Comparison of ENCODE assay signal across 1 cellular context in genomic region chr6:37840143-37840939, GRCh38.
TF ChIP-seq lines count a peak whose summit lies in the region.

No MANE protein-coding gene starts in this region.

TF ChIP-seq in K562, 482 proteins besides CTCF, POLR2A, EP300 and RAD21 (continued from another document and continues in another):
- TF ChIP-seq CREB3 (tag; conservative IDR thresholded peaks at IDR 0.05; ENCODE audit: low read depth) = 0 out of 2 replicates have a peak, but pooled peaks have one; percentile 34
- peak; percentile 70 for TF ChIP-seq ATF7 (IDR thresholded peaks at IDR 0.05)
- TF ChIP-seq MAZ (CRISPR knock-in tag; conservative IDR thresholded peaks at IDR 0.05 in 1 of 2, IDR thresholded peaks at IDR 0.05 in 1 of 2) = peak in 1 of 2 experiments; percentile 44; a peak in 2 of 4 replicates
- TF ChIP-seq RNF2 (IDR thresholded peaks at IDR 0.05) = no peak
- TF ChIP-seq C11orf30 (IDR thresholded peaks at IDR 0.05; ENCODE audit: low read depth) = peak; percentile 13; the same call in 1 of the 2 replicates
- 0 out of 2 replicates have a peak, but pooled peaks have one; percentile 37 for TF ChIP-seq ZNF41 (CRISPR knock-in tag; conservative IDR thresholded peaks at IDR 0.05)
- no peak for TF ChIP-seq ETV5 (CRISPR knock-in tag; IDR thresholded peaks at IDR 0.05; ENCODE audit: low read depth)
- TF ChIP-seq PRMT5 (CRISPR knock-in tag; IDR thresholded peaks at IDR 0.05) = no peak
- 0 out of 2 replicates have a peak, but pooled peaks have one; percentile 17 for TF ChIP-seq DIDO1 (tag; IDR thresholded peaks at IDR 0.05; ENCODE audit: low read depth)
- no peak for TF ChIP-seq MEF2A (IDR thresholded peaks at IDR 0.05; ENCODE audit: control insufficient read depth, low read depth, low read length)
- 0 out of 2 replicates have a peak, but pooled peaks have one; percentile 30 for TF ChIP-seq HOXB6 (CRISPR knock-in tag; IDR thresholded peaks at IDR 0.05; ENCODE audit: borderline replicate concordance)
- TF ChIP-seq DMBX1 (CRISPR knock-in tag; IDR thresholded peaks at IDR 0.05; ENCODE audit: borderline replicate concordance) = peak; percentile 50; the same call in 1 of the 2 replicates
- TF ChIP-seq POU5F1 (IDR thresholded peaks at IDR 0.05; ENCODE audit: borderline replicate concordance, low read depth, low read length, partially characterized antibody) = no peak
- TF ChIP-seq LEF1 (IDR thresholded peaks at IDR 0.05) = peak; percentile 31; the same call in 1 of the 2 replicates
- TF ChIP-seq, protein P1, sequence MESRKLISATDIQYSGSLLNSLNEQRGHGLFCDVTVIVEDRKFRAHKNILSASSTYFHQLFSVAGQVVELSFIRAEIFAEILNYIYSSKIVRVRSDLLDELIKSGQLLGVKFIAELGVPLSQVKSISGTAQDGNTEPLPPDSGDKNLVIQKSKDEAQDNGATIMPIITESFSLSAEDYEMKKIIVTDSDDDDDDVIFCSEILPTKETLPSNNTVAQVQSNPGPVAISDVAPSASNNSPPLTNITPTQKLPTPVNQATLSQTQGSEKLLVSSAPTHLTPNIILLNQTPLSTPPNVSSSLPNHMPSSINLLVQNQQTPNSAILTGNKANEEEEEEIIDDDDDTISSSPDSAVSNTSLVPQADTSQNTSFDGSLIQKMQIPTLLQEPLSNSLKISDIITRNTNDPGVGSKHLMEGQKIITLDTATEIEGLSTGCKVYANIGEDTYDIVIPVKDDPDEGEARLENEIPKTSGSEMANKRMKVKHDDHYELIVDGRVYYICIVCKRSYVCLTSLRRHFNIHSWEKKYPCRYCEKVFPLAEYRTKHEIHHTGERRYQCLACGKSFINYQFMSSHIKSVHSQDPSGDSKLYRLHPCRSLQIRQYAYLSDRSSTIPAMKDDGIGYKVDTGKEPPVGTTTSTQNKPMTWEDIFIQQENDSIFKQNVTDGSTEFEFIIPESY (CRISPR knock-in tag; IDR thresholded peaks at IDR 0.05) = peak; percentile 89
- 0 out of 2 replicates have a peak, but pooled peaks have one; percentile 30 for TF ChIP-seq KLF13 (tag; IDR thresholded peaks at IDR 0.05; ENCODE audit: borderline replicate concordance, low read depth)
- peak; percentile 18; the same call in 1 of the 2 replicates for TF ChIP-seq NBN (IDR thresholded peaks at IDR 0.05; ENCODE audit: low read depth)
- TF ChIP-seq, protein P2, sequence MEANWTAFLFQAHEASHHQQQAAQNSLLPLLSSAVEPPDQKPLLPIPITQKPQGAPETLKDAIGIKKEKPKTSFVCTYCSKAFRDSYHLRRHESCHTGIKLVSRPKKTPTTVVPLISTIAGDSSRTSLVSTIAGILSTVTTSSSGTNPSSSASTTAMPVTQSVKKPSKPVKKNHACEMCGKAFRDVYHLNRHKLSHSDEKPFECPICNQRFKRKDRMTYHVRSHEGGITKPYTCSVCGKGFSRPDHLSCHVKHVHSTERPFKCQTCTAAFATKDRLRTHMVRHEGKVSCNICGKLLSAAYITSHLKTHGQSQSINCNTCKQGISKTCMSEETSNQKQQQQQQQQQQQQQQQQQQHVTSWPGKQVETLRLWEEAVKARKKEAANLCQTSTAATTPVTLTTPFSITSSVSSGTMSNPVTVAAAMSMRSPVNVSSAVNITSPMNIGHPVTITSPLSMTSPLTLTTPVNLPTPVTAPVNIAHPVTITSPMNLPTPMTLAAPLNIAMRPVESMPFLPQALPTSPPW (CRISPR knock-in tag; IDR thresholded peaks at IDR 0.05) = peak; percentile 30
- TF ChIP-seq, protein P3, sequence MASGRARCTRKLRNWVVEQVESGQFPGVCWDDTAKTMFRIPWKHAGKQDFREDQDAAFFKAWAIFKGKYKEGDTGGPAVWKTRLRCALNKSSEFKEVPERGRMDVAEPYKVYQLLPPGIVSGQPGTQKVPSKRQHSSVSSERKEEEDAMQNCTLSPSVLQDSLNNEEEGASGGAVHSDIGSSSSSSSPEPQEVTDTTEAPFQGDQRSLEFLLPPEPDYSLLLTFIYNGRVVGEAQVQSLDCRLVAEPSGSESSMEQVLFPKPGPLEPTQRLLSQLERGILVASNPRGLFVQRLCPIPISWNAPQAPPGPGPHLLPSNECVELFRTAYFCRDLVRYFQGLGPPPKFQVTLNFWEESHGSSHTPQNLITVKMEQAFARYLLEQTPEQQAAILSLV (tag; IDR thresholded peaks at IDR 0.05) = 0 out of 2 replicates have a peak, but pooled peaks have one; percentile 50
- no peak for TF ChIP-seq BRF2 (IDR thresholded peaks at IDR 0.05; ENCODE audit: borderline replicate concordance, insufficient read depth, insufficient read length)
- TF ChIP-seq EP400 (IDR thresholded peaks at IDR 0.05) = peak; percentile 73
- peak; percentile 66 for TF ChIP-seq MEF2D (tag; conservative IDR thresholded peaks at IDR 0.05; ENCODE audit: low read depth)
- TF ChIP-seq SOX6 (IDR thresholded peaks at IDR 0.05) = peak; percentile 63; the same call in 1 of the 2 replicates
- peak; percentile 79; the same call in 1 of the 2 replicates for TF ChIP-seq ZNF589 (CRISPR knock-in tag; IDR thresholded peaks at IDR 0.05; ENCODE audit: low read depth)
- TF ChIP-seq MYC (IDR thresholded peaks at IDR 0.05; ENCODE audit: low read depth, low read length) = peak; percentile 44
- peak; percentile 38; the same call in 1 of the 2 replicates for TF ChIP-seq MYC (CRISPR knock-in tag; IDR thresholded peaks at IDR 0.05; ENCODE audit: borderline replicate concordance, low read depth)
- peak; percentile 79 to 94; a peak in 2 of 4 replicates for TF ChIP-seq TRIM24 (IDR thresholded peaks at IDR 0.05)
- no peak for TF ChIP-seq CHD1 (IDR thresholded peaks at IDR 0.05; ENCODE audit: low read length)
- peak; percentile 72; the same call in 1 of the 2 replicates for TF ChIP-seq BACH1 (tag; IDR thresholded peaks at IDR 0.05)
- no peak for TF ChIP-seq FIP1L1 (IDR thresholded peaks at IDR 0.05; ENCODE audit: low read depth, low read length, poor library complexity, severe bottlenecking)
- TF ChIP-seq, protein P4, sequence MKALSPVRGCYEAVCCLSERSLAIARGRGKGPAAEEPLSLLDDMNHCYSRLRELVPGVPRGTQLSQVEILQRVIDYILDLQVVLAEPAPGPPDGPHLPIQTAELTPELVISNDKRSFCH (CRISPR knock-in tag; IDR thresholded peaks at IDR 0.05) = no peak
- TF ChIP-seq, protein P4 (tag; IDR thresholded peaks at IDR 0.05) = 0 out of 2 replicates have a peak, but pooled peaks have one; percentile 29
- TF ChIP-seq SMAD4 (CRISPR knock-in tag; conservative IDR thresholded peaks at IDR 0.05) = peak; percentile 74
- TF ChIP-seq PKNOX1 (IDR thresholded peaks at IDR 0.05) = peak; percentile 93
- TF ChIP-seq HLTF (IDR thresholded peaks at IDR 0.05) = no peak
- TF ChIP-seq NFRKB (IDR thresholded peaks at IDR 0.05; ENCODE audit: low read depth) = peak; percentile 90
- TF ChIP-seq SMARCB1 (IDR thresholded peaks at IDR 0.05; ENCODE audit: insufficient read length, low read depth) = no peak
- no peak for TF ChIP-seq ZKSCAN3 (CRISPR knock-in tag; IDR thresholded peaks at IDR 0.05)
- TF ChIP-seq JUND (IDR thresholded peaks at IDR 0.05; ENCODE audit: borderline replicate concordance, low read depth, low read length) = peak; percentile 67; the same call in 1 of the 2 replicates
- TF ChIP-seq JUND (tag; IDR thresholded peaks at IDR 0.05; ENCODE audit: borderline replicate concordance, low read depth, low read length) = peak; percentile 63; the same call in 1 of the 3 replicates
- peak; percentile 15; the same call in 1 of the 2 replicates for TF ChIP-seq ZNF668 (CRISPR knock-in tag; IDR thresholded peaks at IDR 0.05)
- peak; percentile 17; the same call in 1 of the 2 replicates for TF ChIP-seq ADNP (tag; IDR thresholded peaks at IDR 0.05)
- peak; percentile 25; the same call in 1 of the 2 replicates for TF ChIP-seq GABPA (tag; conservative IDR thresholded peaks at IDR 0.05; ENCODE audit: low read depth)
- peak; percentile 12 to 16; a peak in 1 of 4 replicates for TF ChIP-seq NRF1 (conservative IDR thresholded peaks at IDR 0.05 in 1 of 2, IDR thresholded peaks at IDR 0.05 in 1 of 2)
- no peak for TF ChIP-seq HDAC6 (IDR thresholded peaks at IDR 0.05; ENCODE audit: low read depth, low read length)
- peak; percentile 81; the same call in 1 of the 2 replicates for TF ChIP-seq ATF3 (IDR thresholded peaks at IDR 0.05)
- no peak for TF ChIP-seq ATF3 (CRISPR knock-in tag; conservative IDR thresholded peaks at IDR 0.05)
- TF ChIP-seq L3MBTL2 (IDR thresholded peaks at IDR 0.05) = peak; percentile 47; the same call in 1 of the 2 replicates
- TF ChIP-seq HDAC8 (tag; IDR thresholded peaks at IDR 0.05) = peak; percentile 93
- TF ChIP-seq ELF1 (tag; IDR thresholded peaks at IDR 0.05) = 0 out of 2 replicates have a peak, but pooled peaks have one; percentile 24
- peak; percentile 96 for TF ChIP-seq MEIS2 (IDR thresholded peaks at IDR 0.05; ENCODE audit: partially characterized antibody)
- TF ChIP-seq ZNF583 (CRISPR knock-in tag; IDR thresholded peaks at IDR 0.05) = 0 out of 2 replicates have a peak, but pooled peaks have one; percentile 65
- no peak for TF ChIP-seq ZSCAN32 (CRISPR knock-in tag; IDR thresholded peaks at IDR 0.05)
- TF ChIP-seq, protein P5, sequence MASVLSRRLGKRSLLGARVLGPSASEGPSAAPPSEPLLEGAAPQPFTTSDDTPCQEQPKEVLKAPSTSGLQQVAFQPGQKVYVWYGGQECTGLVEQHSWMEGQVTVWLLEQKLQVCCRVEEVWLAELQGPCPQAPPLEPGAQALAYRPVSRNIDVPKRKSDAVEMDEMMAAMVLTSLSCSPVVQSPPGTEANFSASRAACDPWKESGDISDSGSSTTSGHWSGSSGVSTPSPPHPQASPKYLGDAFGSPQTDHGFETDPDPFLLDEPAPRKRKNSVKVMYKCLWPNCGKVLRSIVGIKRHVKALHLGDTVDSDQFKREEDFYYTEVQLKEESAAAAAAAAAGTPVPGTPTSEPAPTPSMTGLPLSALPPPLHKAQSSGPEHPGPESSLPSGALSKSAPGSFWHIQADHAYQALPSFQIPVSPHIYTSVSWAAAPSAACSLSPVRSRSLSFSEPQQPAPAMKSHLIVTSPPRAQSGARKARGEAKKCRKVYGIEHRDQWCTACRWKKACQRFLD (CRISPR knock-in tag; IDR thresholded peaks at IDR 0.05) = peak; percentile 80
- TF ChIP-seq ZNF584 (CRISPR knock-in tag; IDR thresholded peaks at IDR 0.05; ENCODE audit: low read depth) = peak; percentile 94
- TF ChIP-seq TCF3 (CRISPR knock-in tag; IDR thresholded peaks at IDR 0.05) = peak; percentile 20; the same call in 1 of the 2 replicates
- no peak for TF ChIP-seq NFYB (IDR thresholded peaks at IDR 0.05; ENCODE audit: extremely low read depth, insufficient read length)
- TF ChIP-seq NFATC3 (IDR thresholded peaks at IDR 0.05) = no peak
- TF ChIP-seq ZNF766 (CRISPR knock-in tag; conservative IDR thresholded peaks at IDR 0.05) = peak; percentile 82
- TF ChIP-seq MECOM (CRISPR knock-in tag; IDR thresholded peaks at IDR 0.05) = peak; percentile 27; the same call in 1 of the 2 replicates
- TF ChIP-seq PHB (CRISPR knock-in tag; IDR thresholded peaks at IDR 0.05) = no peak
- TF ChIP-seq GTF2E2 (tag; IDR thresholded peaks at IDR 0.05) = peak; percentile 37; the same call in 1 of the 2 replicates
- TF ChIP-seq, protein P6, sequence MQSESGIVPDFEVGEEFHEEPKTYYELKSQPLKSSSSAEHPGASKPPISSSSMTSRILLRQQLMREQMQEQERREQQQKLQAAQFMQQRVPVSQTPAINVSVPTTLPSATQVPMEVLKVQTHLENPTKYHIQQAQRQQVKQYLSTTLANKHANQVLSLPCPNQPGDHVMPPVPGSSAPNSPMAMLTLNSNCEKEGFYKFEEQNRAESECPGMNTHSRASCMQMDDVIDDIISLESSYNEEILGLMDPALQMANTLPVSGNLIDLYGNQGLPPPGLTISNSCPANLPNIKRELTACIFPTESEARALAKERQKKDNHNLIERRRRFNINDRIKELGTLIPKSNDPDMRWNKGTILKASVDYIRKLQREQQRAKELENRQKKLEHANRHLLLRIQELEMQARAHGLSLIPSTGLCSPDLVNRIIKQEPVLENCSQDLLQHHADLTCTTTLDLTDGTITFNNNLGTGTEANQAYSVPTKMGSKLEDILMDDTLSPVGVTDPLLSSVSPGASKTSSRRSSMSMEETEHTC (IDR thresholded peaks at IDR 0.05) = no peak
